29 cellular contexts compared by ENCODE assay signal in the genomic region with DNA sequence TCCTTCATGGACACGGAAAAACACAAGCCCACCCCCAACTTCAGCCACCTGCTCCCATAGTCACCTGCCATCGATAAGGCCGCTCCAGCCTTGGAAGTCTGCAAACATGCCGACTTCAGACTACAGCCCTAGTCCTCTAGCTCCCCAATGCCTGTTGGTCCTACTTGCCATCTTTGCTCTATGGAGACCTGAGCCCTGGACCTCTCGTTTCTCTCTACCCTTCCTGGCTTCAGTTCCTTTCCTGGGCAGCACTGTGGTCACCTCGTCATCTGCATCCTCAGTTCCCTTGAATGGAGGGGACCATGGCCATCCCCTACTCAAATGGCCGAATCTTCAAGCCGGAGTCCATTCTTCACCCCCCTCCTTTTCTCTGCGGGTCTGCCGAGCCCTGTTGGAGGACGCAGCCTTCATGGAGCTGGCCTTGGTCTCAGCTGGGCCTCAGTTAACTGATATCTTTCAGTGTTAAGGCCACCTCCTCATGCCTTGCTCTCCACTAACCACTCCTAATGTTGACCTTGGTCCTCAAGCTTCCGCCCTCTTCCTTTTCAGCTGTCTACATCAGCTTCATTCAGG. TPM values are rescaled to one million over a fixed set of nuclear protein-coding genes. Genes with fewer than 3 reads are reported as not detected.
"Had no signal": no experiment of that assay in that cellular context is flagged by ENCODE, and none has a peak within 500 bp of the region (broad histone marks: within the 10 kb centered on the region; RNA-seq: fewer than 3 reads in every experiment).

No MANE protein-coding gene starts in this region.

- DNase-seq: activated CD4-positive, alpha-beta T cell treated with anti-CD3 and anti-CD28 coated beads for 4 hours; activated CD8-positive, alpha-beta memory T cell treated with anti-CD3 and anti-CD28 coated beads, Interleukin-2, amount 50 U/mL, for 4 hours; activated CD8-positive, alpha-beta T cell treated with anti-CD3 and anti-CD28 coated beads for 36 hours; activated gamma-delta T cell treated with Interleukin-2 at 50 U/mL for 16 hours; activated naive CD4-positive, alpha-beta T cell treated with anti-CD3 and anti-CD28 coated beads, Interleukin-2, amount 10 ng/mL, durations not matched to agents 7 days and 5 days; activated naive CD8-positive, alpha-beta T cell treated with anti-CD3 and anti-CD28 coated beads for 36 hours; activated T-cell treated with anti-CD3 and anti-CD28 coated beads, Interleukin-2, amount 50 U/mL, for 72 hours; brain microvascular endothelial cell; Karpas-422; MM.1S; NCI-H1105; NCI-H1436; NCI-H1694 treated with DMSO at 0.1 percent for 48 hours; NCI-H2081 treated with DMSO at 0.1 percent for 48 hours; NCI-H2171; NCI-H345; NCI-H524; Peyer's patch; Right ventricle myocardium superior; SW 1271 had no signal

- H3K36me3 ChIP-seq: brain microvascular endothelial cell, Peyer's patch had no signal

- H3K9me3 ChIP-seq: Peyer's patch, SJSA1 had no signal

- H3K27me3 ChIP-seq: brain microvascular endothelial cell, Peyer's patch, SJSA1 had no signal

- ATAC-seq: activated CD4-positive, CD25-positive, alpha-beta regulatory T cell treated with anti-CD3 and anti-CD28 coated beads, Interleukin-2, amount 50 U/mL, for 24 hours; activated CD8-positive, alpha-beta T cell treated with anti-CD3 and anti-CD28 coated beads for 36 hours; activated T-cell treated with anti-CD3 and anti-CD28 coated beads, Interleukin-2, amount 50 U/mL, for 72 hours; SK-N-SH treated with all-trans-retinoic acid at 6 μM for 48 hours had no signal

- H3K4me1 ChIP-seq: Peyer's patch, SJSA1 had no signal

- H3K27ac ChIP-seq: brain microvascular endothelial cell, Peyer's patch, RWPE1, SJSA1 had no signal

- H3K4me3 ChIP-seq: Peyer's patch, SJSA1 had no signal

RNA-seq across cellular contexts. Expression of a gene that starts 47.7 kb away (rescaled TPM):
- total RNA-seq: activated CD8-positive, alpha-beta T cell treated with anti-CD3 and anti-CD28 coated beads for 36 hours; activated naive CD8-positive, alpha-beta T cell treated with anti-CD3 and anti-CD28 coated beads for 36 hours; activated T-cell treated with anti-CD3 and anti-CD28 coated beads, Interleukin-2, amount 50 U/mL, for 72 hours; activated T-helper 2 cell treated with anti-CD3 and anti-CD28 coated beads, Interferon-gamma antibody, Interleukin-2, Interleukin-4, amounts not matched to agents 10 μg/mL and 5 μg/mL and 100 μg/mL, durations not matched to agents 14 hours and 24 hours and 36 hours; cardiac septum; Peyer's patch; Right ventricle myocardium superior; T-helper 1 cell treated with Interleukin-12 subunit alpha and Interleukin-12 subunit beta and Interleukin-4 antibody, amounts not matched to agents 30 ng/mL and 1 ng/mL, for 36 hours had no signal
- polyA plus RNA-seq: adipose tissue had no signal

RNA-seq across cellular contexts. Expression of a gene that starts 48.4 kb away (rescaled TPM):
- total RNA-seq: activated CD8-positive, alpha-beta T cell treated with anti-CD3 and anti-CD28 coated beads for 36 hours; activated naive CD8-positive, alpha-beta T cell treated with anti-CD3 and anti-CD28 coated beads for 36 hours; activated T-cell treated with anti-CD3 and anti-CD28 coated beads, Interleukin-2, amount 50 U/mL, for 72 hours; activated T-helper 2 cell treated with anti-CD3 and anti-CD28 coated beads, Interferon-gamma antibody, Interleukin-2, Interleukin-4, amounts not matched to agents 10 μg/mL and 5 μg/mL and 100 μg/mL, durations not matched to agents 14 hours and 24 hours and 36 hours; chondrocyte; Peyer's patch; T-helper 1 cell treated with Interleukin-12 subunit alpha and Interleukin-12 subunit beta and Interleukin-4 antibody, amounts not matched to agents 30 ng/mL and 1 ng/mL, for 36 hours had no signal
- polyA plus RNA-seq: adipose tissue had no signal
